ENCODE assay signal across 8 cellular contexts in the genomic region with DNA sequence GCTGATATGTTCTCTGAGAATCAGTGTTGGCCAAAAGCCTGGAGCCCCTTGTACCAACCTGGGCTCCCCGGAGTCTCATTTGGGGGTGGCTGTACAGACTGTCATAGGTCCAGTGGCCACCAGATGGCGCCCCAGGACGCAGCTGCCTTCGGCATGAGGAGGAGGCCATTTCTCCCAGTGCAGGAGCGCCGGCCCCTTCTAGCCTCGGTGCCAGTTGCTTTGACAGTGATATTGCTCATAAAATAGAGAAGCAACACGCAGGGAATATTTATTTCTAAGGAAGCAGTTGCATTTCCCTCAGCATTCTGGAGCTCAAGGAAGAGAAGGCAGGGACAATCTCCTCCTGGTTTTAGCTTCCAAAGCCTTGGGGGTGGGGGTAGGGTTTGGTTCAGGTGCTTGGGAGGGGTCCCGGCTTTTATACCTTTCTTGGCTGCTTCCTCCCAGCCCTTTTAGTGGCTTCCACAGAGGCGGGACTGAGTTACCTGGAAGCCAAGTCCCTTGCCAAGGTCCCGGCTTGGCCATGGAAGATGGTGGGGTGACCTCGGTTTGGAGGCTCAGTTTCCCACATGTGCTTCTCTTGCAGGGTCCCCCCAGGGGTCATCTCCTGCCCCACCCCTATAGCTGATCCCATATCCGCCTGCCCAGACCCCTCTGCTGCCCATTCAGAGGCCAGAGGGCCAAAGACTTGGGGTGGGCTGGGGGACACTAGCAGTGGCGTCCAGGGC.
A peak's percentile ranks its signal among the peaks of the same experiment; 100 is the strongest.
DNase-seq lines count a peak whose midpoint lies in the region; ATAC-seq and TF ChIP-seq lines count a peak whose summit lies in the region.

No MANE protein-coding gene starts in this region.

- no peaks in the 10 kb centered on the region for H3K9me2 ChIP-seq in SU-DHL-6 (replicated peaks; ENCODE audit: insufficient read depth, low read length)

- no peaks in the 10 kb centered on the region for H3K9me3 Mint-ChIP-seq in activated naive CD8-positive, alpha-beta T cell treated with anti-CD3 and anti-CD28 coated beads, Interleukin-2, amount 10 ng/mL, durations not matched to agents 7 days and 5 days

- no peak overlapping the region for H3K27ac ChIP-seq in SU-DHL-6 (ENCODE audit: low read depth, low read length)
- H3K27ac ChIP-seq in psoas muscle = no peak overlapping the region
- no peak overlapping the region for H3K27ac ChIP-seq in vagina

- intact Hi-C loops in cardiac septum (cut with DNase I) (loop anchor here (2.0 to 10.0 kb wide), 5 partner anchors 215 to 749 kb away; a partner anchor contains a TSS), psoas muscle (cut with DNase I) (loop anchor here (2.0 to 5.0 kb wide), 4 partner anchors 281 to 747 kb away; no protein-coding TSS in a partner anchor), vagina (cut with DNase I) (loop anchor here (5.0 kb wide), 1 partner anchor 738 kb away; no protein-coding TSS in a partner anchor)

- DNase-seq in DMS79 treated with DMSO at 0.1 percent for 48 hours (lab: John Stamatoyannopoulos, UW) (peak; percentile 45), HEK293T (ENCODE audit: extremely low spot score) (peak; percentile 91), NCI-H1436 (lab: John Stamatoyannopoulos, UW) (peak; percentile 92), cardiac septum (ENCODE audit: low spot score) (peak; percentile 91), psoas muscle (peak; percentile 86 to 92), vagina (ENCODE audit: extremely low spot score in 2 of 2) (no peak)
- peak; percentile 91 for DNase-seq in activated naive CD8-positive, alpha-beta T cell treated with anti-CD3 and anti-CD28 coated beads, Interleukin-2, amount 10 ng/mL, durations not matched to agents 7 days and 5 days

- POLR2A ChIA-PET in HEK293T (lab: Yijun Ruan, JAX) = no interaction called here
- POLR2A ChIA-PET in activated naive CD8-positive, alpha-beta T cell treated with anti-CD3 and anti-CD28 coated beads, Interleukin-2, amount 10 ng/mL, durations not matched to agents 7 days and 5 days (lab: Charles Lee) = no interaction called here

- peak; percentile 95 for ATAC-seq in activated naive CD8-positive, alpha-beta T cell treated with anti-CD3 and anti-CD28 coated beads, Interleukin-2, amount 10 ng/mL, durations not matched to agents 7 days and 5 days (ENCODE audit: low read depth)
- peak; percentile 80 to 95 (median 92) for ATAC-seq in psoas muscle

- H3K79me2 ChIP-seq in SU-DHL-6 (ENCODE audit: insufficient read depth, low read length) = no peaks in the 10 kb centered on the region

- H4K20me1 ChIP-seq in SU-DHL-6 (ENCODE audit: low read depth, low read length) = no peaks in the 10 kb centered on the region

- peaks cover 7% of the 10 kb centered on the region for H3K36me3 Mint-ChIP-seq in activated naive CD8-positive, alpha-beta T cell treated with anti-CD3 and anti-CD28 coated beads, Interleukin-2, amount 10 ng/mL, durations not matched to agents 7 days and 5 days

- no peak overlapping the region for H2AFZ ChIP-seq in SU-DHL-6 (ENCODE audit: low read depth, low read length, severe bottlenecking)

- TF ChIP-seq CTCF in SU-DHL-6 (IDR thresholded peaks at IDR 0.05; ENCODE audit: insufficient read depth, low read length, poor library complexity, severe bottlenecking) (peak; percentile 88), psoas muscle (IDR thresholded peaks at IDR 0.05) (peak; percentile 93), vagina (IDR thresholded peaks at IDR 0.05) (peak; percentile 96 to 98 (median 96))

- peaks cover 11% of the 10 kb centered on the region for H3K4me1 Mint-ChIP-seq in activated naive CD8-positive, alpha-beta T cell treated with anti-CD3 and anti-CD28 coated beads, Interleukin-2, amount 10 ng/mL, durations not matched to agents 7 days and 5 days

- H3K4me1 ChIP-seq in psoas muscle (no peaks in the 10 kb centered on the region), vagina (peaks cover 10% of the 10 kb centered on the region)

- TF ChIP-seq POLR2A in vagina (IDR thresholded peaks at IDR 0.05) = no peak

- H3K27ac Mint-ChIP-seq in activated naive CD8-positive, alpha-beta T cell treated with anti-CD3 and anti-CD28 coated beads, Interleukin-2, amount 10 ng/mL, durations not matched to agents 7 days and 5 days = peak overlapping the region; percentile 60

- H3K27me3 ChIP-seq in SU-DHL-6 (ENCODE audit: low read length) (no peaks in the 10 kb centered on the region), psoas muscle (ENCODE audit: insufficient read depth in 3 of 3, low read length in 2 of 3) (peaks cover 0 to 2% (median 0%) of the 10 kb centered on the region in 3 donors), vagina (no peaks in the 10 kb centered on the region)

- CTCF ChIA-PET in HEK293T (lab: Yijun Ruan, JAX) = interaction anchor here (0.5 to 3.0 kb wide), 13 partner anchors 9 to 1024 kb away, joined by 3 to 20 read pairs (median 3); no protein-coding TSS in a partner anchor

- H3K4me3 ChIP-seq in SU-DHL-6 (ENCODE audit: insufficient read depth, low read length, poor library complexity, severe bottlenecking) (no peak overlapping the region), psoas muscle (no peak overlapping the region), vagina (no peak overlapping the region)

- no peaks in the 10 kb centered on the region for H3F3A ChIP-seq in SU-DHL-6 (ENCODE audit: insufficient read depth)

- WGBS in psoas muscle, 3 donors = 25 to 27% (median 27%) methylated on average over 13 to 14 of the region's 14 CpGs

- H3K9ac ChIP-seq in SU-DHL-6 (ENCODE audit: low read length) = no peak overlapping the region

- H3K36me3 ChIP-seq in SU-DHL-6 (ENCODE audit: low read length) = no peaks in the 10 kb centered on the region
- no peaks in the 10 kb centered on the region for H3K36me3 ChIP-seq in psoas muscle (ENCODE audit: insufficient read depth in 1 of 2, low read depth in 1 of 2)
- no peaks in the 10 kb centered on the region for H3K36me3 ChIP-seq in vagina

- no peaks in the 10 kb centered on the region for H3K9me3 ChIP-seq in SU-DHL-6 (ENCODE audit: insufficient read depth, low read length)
- no peaks in the 10 kb centered on the region for H3K9me3 ChIP-seq in psoas muscle
- no peaks in the 10 kb centered on the region for H3K9me3 ChIP-seq in vagina

- no peak overlapping the region for H3K4me3 Mint-ChIP-seq in activated naive CD8-positive, alpha-beta T cell treated with anti-CD3 and anti-CD28 coated beads, Interleukin-2, amount 10 ng/mL, durations not matched to agents 7 days and 5 days

- no peaks in the 10 kb centered on the region for H3K27me3 Mint-ChIP-seq in activated naive CD8-positive, alpha-beta T cell treated with anti-CD3 and anti-CD28 coated beads, Interleukin-2, amount 10 ng/mL, durations not matched to agents 7 days and 5 days

- no peak overlapping the region for H3K4me2 ChIP-seq in SU-DHL-6 (ENCODE audit: low read depth, low read length, poor library complexity, severe bottlenecking)

TF ChIP-seq in HEK293T, 16 proteins besides CTCF, POLR2A, EP300 and RAD21:
- TF ChIP-seq ZNF384 (IDR thresholded peaks at IDR 0.05) = no peak

Comparison
In these comparisons a context has a peak if more than half of its experiments do, and no peak if none do; other contexts are left out.
1. DNase-seq: peak in DMS79 treated with DMSO at 0.1 percent for 48 hours (single experiment), HEK293T (single experiment), NCI-H1436 (single experiment), activated naive CD8-positive, alpha-beta T cell treated with anti-CD3 and anti-CD28 coated beads, Interleukin-2, amount 10 ng/mL, durations not matched to agents 7 days and 5 days (single experiment), cardiac septum (single experiment) and psoas muscle (2 of 2); none in vagina (0 of 2).
2. Peak in every context shown above with its lines, with median percentiles within 50 percentile points of each other: CTCF ChIP-seq.